In the genomic region with DNA sequence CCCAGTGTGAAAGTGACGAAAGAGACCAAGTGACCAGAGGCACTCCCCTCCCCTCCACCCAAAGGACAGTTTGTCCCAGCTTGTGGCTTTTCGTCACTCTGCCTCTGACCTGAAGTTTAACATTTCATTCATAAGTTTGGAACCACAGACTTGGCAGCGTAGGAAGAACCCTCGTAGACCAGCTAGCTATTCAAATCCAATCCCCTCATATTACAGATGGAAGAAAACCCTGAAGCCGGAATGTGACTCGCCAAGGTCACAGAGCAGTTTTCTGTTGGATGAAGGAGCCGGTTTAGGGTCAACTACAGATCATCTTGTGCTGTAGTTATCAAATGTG, we compare ENCODE assay signal across 1 cellular context.
TF ChIP-seq lines count a peak whose summit lies in the region.

No MANE protein-coding gene starts in this region.

TF ChIP-seq in IMR-90, 13 proteins besides CTCF, POLR2A, EP300 and RAD21:
- TF ChIP-seq SMC3 (IDR thresholded peaks at IDR 0.05; ENCODE audit: low read depth, low read length) (no peak), FOS (IDR thresholded peaks at IDR 0.05; ENCODE audit: low read depth, low read length) (no peak), CEBPB (IDR thresholded peaks at IDR 0.05; ENCODE audit: low read depth, low read length) (no peak), MAFK (IDR thresholded peaks at IDR 0.05; ENCODE audit: low read depth, low read length) (no peak)
